14 cellular contexts compared by ENCODE assay signal in the genomic region with DNA sequence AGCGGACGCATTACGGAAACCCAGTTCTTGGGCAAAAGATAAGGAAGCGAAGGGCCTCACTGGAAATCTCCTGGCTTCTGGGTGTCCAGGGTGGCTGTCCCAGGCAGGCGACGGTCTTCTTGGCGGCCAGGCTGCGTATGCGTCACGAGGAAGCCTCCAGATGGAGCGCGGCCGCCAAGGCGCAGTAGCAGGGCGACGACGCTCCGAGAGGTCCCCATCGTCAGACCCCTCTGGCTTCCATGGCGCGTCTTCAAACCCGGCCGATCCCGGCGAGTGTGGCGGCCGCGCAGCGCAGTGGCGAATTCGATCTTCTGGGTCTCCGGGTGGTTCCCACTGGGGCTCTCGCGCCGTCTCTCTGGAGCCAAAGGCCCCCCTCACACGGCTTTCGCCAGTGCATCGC. TPM values are rescaled to one million over a fixed set of nuclear protein-coding genes. Genes with fewer than 3 reads are reported as not detected.
A peak's percentile ranks its signal among the peaks of the same experiment; 100 is the strongest.
DNase-seq lines count a peak whose midpoint lies in the region; ATAC-seq and TF ChIP-seq lines count a peak whose summit lies in the region.
"Had no signal": no experiment of that assay in that cellular context is flagged by ENCODE, and none has a peak within 500 bp of the region (broad histone marks: within the 10 kb centered on the region; RNA-seq: fewer than 3 reads in every experiment).

No MANE protein-coding gene starts in this region.

- intact Hi-C loops in naive thymus-derived CD4-positive, alpha-beta T cell (cut with micrococcal nuclease): loop anchor here in 1 of 2 donors (5.0 kb wide), 2 partner anchors 234 to 276 kb away; a partner anchor contains a TSS
- intact Hi-C loops in PC-9 (cut with micrococcal nuclease; ENCODE audit: unreplicated experiment): loop anchor here (5.0 kb wide), 1 partner anchor 234 kb away; a partner anchor contains a TSS

- peaks cover 30% of the 10 kb centered on the region for H3K4me1 Mint-ChIP-seq in central memory CD8-positive, alpha-beta T cell
- H3K4me1 Mint-ChIP-seq in naive thymus-derived CD4-positive, alpha-beta T cell: peaks cover 13 to 37% (median 27%) of the 10 kb centered on the region in 7 donors

- no peak for ATAC-seq in central memory CD8-positive, alpha-beta T cell (replicated peaks; ENCODE audit: extremely low read depth, poor library complexity, severe bottlenecking)
- ATAC-seq in naive thymus-derived CD4-positive, alpha-beta T cell: no peak
- ATAC-seq: HCT116 had no signal

- DNase-seq in AG04450 (ENCODE audit: low read depth, low spot score): no peak
- peak; percentile 61 for DNase-seq in G401 (ENCODE audit: low spot score)
- DNase-seq in central memory CD8-positive, alpha-beta T cell (ENCODE audit: low spot score in 2 of 2): no peak
- DNase-seq in naive thymus-derived CD4-positive, alpha-beta T cell: no peak
- no peak for DNase-seq in T-helper 9 cell
- DNase-seq in PC-9: no peak
- DNase-seq in NCI-H1436 treated with DMSO at 0.1 percent for 48 hours (lab: John Stamatoyannopoulos, UW): no peak
- DNase-seq in EL: no peak
- DNase-seq: activated CD4-positive, CD25-positive, alpha-beta regulatory T cell treated with anti-CD3 and anti-CD28 coated beads, Interleukin-2, amount 50 U/mL, for 72 hours; adrenal gland; KG1; NCI-H1694 treated with DMSO at 0.1 percent for 48 hours had no signal

- no peaks in the 10 kb centered on the region for H3K9me3 Mint-ChIP-seq in central memory CD8-positive, alpha-beta T cell
- no peaks in the 10 kb centered on the region for H3K9me3 Mint-ChIP-seq in naive thymus-derived CD4-positive, alpha-beta T cell

- H2AFZ ChIP-seq in PC-9: no peak overlapping the region

- H3K27me3 ChIP-seq in AG04450 (ENCODE audit: control insufficient read depth, insufficient read depth, low read length): peaks cover 5% of the 10 kb centered on the region
- H3K27me3 ChIP-seq in naive thymus-derived CD4-positive, alpha-beta T cell (ENCODE audit: control insufficient read depth in 2 of 2, insufficient read depth in 2 of 2, low read length in 2 of 2): no peaks in the 10 kb centered on the region
- no peaks in the 10 kb centered on the region for H3K27me3 ChIP-seq in PC-9 (ENCODE audit: insufficient read depth, low read depth)
- H3K27me3 ChIP-seq: adrenal gland, SJSA1 had no signal

- H3K79me2 ChIP-seq in PC-9 (ENCODE audit: low read depth): no peaks in the 10 kb centered on the region

- no TSS peak for BruUV-seq in PC-9 (replicated peaks; lab: Mats Ljungman, UMichigan)

- H3K36me3 Mint-ChIP-seq in central memory CD8-positive, alpha-beta T cell (ENCODE audit: insufficient read depth): peaks cover 2% of the 10 kb centered on the region
- peaks cover 0 to 3% (median 0%) of the 10 kb centered on the region in 5 donors for H3K36me3 Mint-ChIP-seq in naive thymus-derived CD4-positive, alpha-beta T cell

- no peak overlapping the region for H3K27ac Mint-ChIP-seq in central memory CD8-positive, alpha-beta T cell (ENCODE audit: low read depth)
- peak overlapping the region in 1 of 9 donors; percentile 46 for H3K27ac Mint-ChIP-seq in naive thymus-derived CD4-positive, alpha-beta T cell

- CTCF ChIA-PET in AG04450 (lab: Charles Lee) (interaction anchor here (2.3 kb wide), 1 partner anchor 18 kb away, joined by 37 read pairs; no protein-coding TSS in a partner anchor), PC-9 (lab: Charles Lee) (no interaction called here)
- CTCF ChIA-PET in naive thymus-derived CD4-positive, alpha-beta T cell (lab: Charles Lee): interaction anchor here (5.1 kb wide), 1 partner anchor 168 kb away, joined by 18 read pairs; no protein-coding TSS in a partner anchor

- no peak overlapping the region for H3K4me2 ChIP-seq in PC-9

- POLR2A ChIA-PET in AG04450 (lab: Yijun Ruan, JAX) (no interaction called here), PC-9 (lab: Charles Lee; ENCODE audit: unreplicated experiment) (no interaction called here)
- POLR2A ChIA-PET in naive thymus-derived CD4-positive, alpha-beta T cell (lab: Charles Lee): no interaction called here

- no peaks in the 10 kb centered on the region for H4K20me1 ChIP-seq in PC-9 (ENCODE audit: insufficient read depth)

- in situ Hi-C loops in G401 (cut with HindIII; ENCODE audit: low sequenced_read_pairs): loop anchor here (10.0 kb wide), 1 partner anchor 184 kb away; no protein-coding TSS in a partner anchor

- H3K9me3 ChIP-seq in AG04450 (ENCODE audit: control insufficient read depth, insufficient read depth, low read length) (no peaks in the 10 kb centered on the region), PC-9 (ENCODE audit: insufficient read depth, low read depth) (no peaks in the 10 kb centered on the region)
- H3K9me3 ChIP-seq in naive thymus-derived CD4-positive, alpha-beta T cell (ENCODE audit: control insufficient read depth in 2 of 3, low read length in 3 of 3): no peaks in the 10 kb centered on the region
- H3K9me3 ChIP-seq: adrenal gland had no signal

- no peak overlapping the region for H3K27ac ChIP-seq in AG04450 (ENCODE audit: low read depth, low read length)
- H3K27ac ChIP-seq in naive thymus-derived CD4-positive, alpha-beta T cell (ENCODE audit: low read depth, low read length): no peak overlapping the region
- no peak overlapping the region for H3K27ac ChIP-seq in PC-9
- H3K27ac ChIP-seq: adrenal gland, SJSA1 had no signal

- no peaks in the 10 kb centered on the region for H3K9me2 ChIP-seq in PC-9 (ENCODE audit: insufficient read depth)

- H3K36me3 ChIP-seq in naive thymus-derived CD4-positive, alpha-beta T cell (ENCODE audit: control insufficient read depth in 2 of 3, insufficient read depth in 3 of 3, low read length in 3 of 3): no peaks in the 10 kb centered on the region
- H3K36me3 ChIP-seq in PC-9 (ENCODE audit: low read depth): no peaks in the 10 kb centered on the region
- H3K36me3 ChIP-seq: adrenal gland, SJSA1 had no signal

- TF ChIP-seq CTCF in AG04450 (IDR thresholded peaks at IDR 0.05; ENCODE audit: low read depth, low read length) (no peak), PC-9 (conservative IDR thresholded peaks at IDR 0.05) (no peak)

- peak overlapping the region; percentile 54 for H3K4me3 Mint-ChIP-seq in central memory CD8-positive, alpha-beta T cell
- peak overlapping the region; percentile 49 to 81 (median 70) for H3K4me3 Mint-ChIP-seq in naive thymus-derived CD4-positive, alpha-beta T cell

- H3K4me3 ChIP-seq in AG04450 (ENCODE audit: low read depth, low read length) (peak overlapping the region; percentile 41; the same call in 1 of the 2 replicates), PC-9 (no peak overlapping the region)
- H3K4me3 ChIP-seq in naive thymus-derived CD4-positive, alpha-beta T cell (ENCODE audit: low read length): no peak overlapping the region
- H3K4me3 ChIP-seq: SJSA1 had no signal

- peaks cover 10% of the 10 kb centered on the region for H3K27me3 Mint-ChIP-seq in central memory CD8-positive, alpha-beta T cell
- peaks cover 0 to 47% (median 0%) of the 10 kb centered on the region in 5 donors for H3K27me3 Mint-ChIP-seq in naive thymus-derived CD4-positive, alpha-beta T cell

- H3K4me1 ChIP-seq in naive thymus-derived CD4-positive, alpha-beta T cell (ENCODE audit: control insufficient read depth in 2 of 2, insufficient read depth in 2 of 2, low read length in 2 of 2): peaks cover 0 to 14% of the 10 kb centered on the region in 2 donors
- no peaks in the 10 kb centered on the region for H3K4me1 ChIP-seq in PC-9 (replicated peaks; ENCODE audit: insufficient read depth)
- H3K4me1 ChIP-seq: adrenal gland, SJSA1 had no signal

- no peaks in the 10 kb centered on the region for H3F3A ChIP-seq in PC-9 (ENCODE audit: insufficient read depth, low read depth)

RNA-seq across cellular contexts. Expression of a gene that starts 13.8 kb away (rescaled TPM):
- not detected in 2 replicates for polyA plus RNA-seq in AG04450 (2011; rRNA removed)
- not detected in 2 replicates for polyA minus RNA-seq in AG04450 (2011; rRNA and poly(A)+ RNA removed)
- not detected in 2 replicates for total RNA-seq in G401 (2014; rRNA removed; shearing (Covaris generic))
- not detected for total RNA-seq in naive thymus-derived CD4-positive, alpha-beta T cell
- polyA plus RNA-seq in naive thymus-derived CD4-positive, alpha-beta T cell: not detected
- not detected in 2 replicates for total RNA-seq in PC-9 (2021)
- total RNA-seq: adrenal gland, SJSA1 had no signal
- polyA plus RNA-seq: adrenal gland had no signal

RNA-seq across cellular contexts. Expression of a gene that starts 54.2 kb away (rescaled TPM):
- polyA plus RNA-seq in AG04450 (2011; rRNA removed): 0.07 and 0.10 TPM in 2 replicates
- 0.22 and 0.28 TPM in 2 replicates for polyA minus RNA-seq in AG04450 (2011; rRNA and poly(A)+ RNA removed)
- 0.62 TPM in 1 of 2 replicates, not detected in the other for total RNA-seq in G401 (2014; rRNA removed; shearing (Covaris generic))
- not detected for total RNA-seq in naive thymus-derived CD4-positive, alpha-beta T cell
- polyA plus RNA-seq in naive thymus-derived CD4-positive, alpha-beta T cell: not detected
- not detected in 2 replicates for total RNA-seq in PC-9 (2021)
- total RNA-seq: SJSA1 had no signal
